ENCODE assay signal across 14 cellular contexts in genomic region chr3:38725726-38726410, GRCh38.
DNase-seq lines count a peak whose midpoint lies in the region; TF ChIP-seq lines count a peak whose summit lies in the region.
"Had no signal": no experiment of that assay in that cellular context is flagged by ENCODE, and none has a peak within 500 bp of the region (broad histone marks: within the 10 kb centered on the region; RNA-seq: fewer than 3 reads in every experiment).

No MANE protein-coding gene starts in this region.

- no peaks in the 10 kb centered on the region for H3K9me3 ChIP-seq in ascending aorta
- H3K9me3 ChIP-seq: upper lobe of left lung had no signal

- intact Hi-C loops in ascending aorta (cut with DNase I) = no loop called here

- DNase-seq in EL (peak; percentile 39), NCI-H524 treated with DMSO at 0.1 percent for 48 hours (lab: John Stamatoyannopoulos, UW) (peak; percentile 25), cardiac fibroblast (ENCODE audit: low read depth in 2 of 2) (peak; percentile 39 to 40), iris pigment epithelial cell (ENCODE audit: low read depth) (peak; percentile 40), DMS79 (lab: John Stamatoyannopoulos, UW) (no peak), ascending aorta (ENCODE audit: low spot score in 2 of 2) (no peak), DMS 273 (lab: John Stamatoyannopoulos, UW; ENCODE audit: unreplicated experiment) (no peak)
- DNase-seq in activated naive CD4-positive, alpha-beta T cell treated with anti-CD3 and anti-CD28 coated beads, Interleukin-2, amount 10 ng/mL, durations not matched to agents 7 days and 5 days = no peak
- DNase-seq: activated CD4-positive, alpha-beta T cell treated with anti-CD3 and anti-CD28 coated beads, Interleukin-2, amount 50 U/mL, for 1 hour; NCI-H526; upper lobe of left lung had no signal

- TF ChIP-seq CTCF in cardiac fibroblast (IDR thresholded peaks at IDR 0.05; ENCODE audit: low read depth, low read length) (no peak), ascending aorta (IDR thresholded peaks at IDR 0.05) (no peak)

- no peak overlapping the region for H3K4me3 ChIP-seq in cardiac fibroblast (replicated peaks in 1 of 2; ENCODE audit: low read depth in 2 of 2, low read length in 2 of 2)
- H3K4me3 ChIP-seq in ascending aorta = no peak overlapping the region
- H3K4me3 ChIP-seq: upper lobe of left lung had no signal

- H3K36me3 Mint-ChIP-seq in activated naive CD4-positive, alpha-beta T cell treated with anti-CD3 and anti-CD28 coated beads, Interleukin-2, amount 10 ng/mL, durations not matched to agents 7 days and 5 days = no peaks in the 10 kb centered on the region
- H3K36me3 Mint-ChIP-seq: stimulated activated effector memory CD8-positive, alpha-beta T cell treated with anti-CD3 and anti-CD28 coated beads, Interleukin-12 subunit alpha, Interleukin-12 subunit beta, amount 100 ng/mL, for 72 hours had no signal

- no peak overlapping the region for H3K27ac Mint-ChIP-seq in activated naive CD4-positive, alpha-beta T cell treated with anti-CD3 and anti-CD28 coated beads, Interleukin-2, amount 10 ng/mL, durations not matched to agents 7 days and 5 days
- H3K27ac Mint-ChIP-seq: activated T-helper 1 cell treated with anti-CD3 and anti-CD28 coated beads, Interleukin-12 subunit alpha, Interleukin-12 subunit beta, Interleukin-2, Interleukin-4 antibody, amounts not matched to agents 30 ng/mL and 10 ng/mL and 1 ng/mL, durations not matched to agents 14 hours and 24 hours and 36 hours; dendritic cell treated with granulocyte-macrophage colony-stimulating factor and Interleukin-4, amounts not matched to agents 40 ng/mL and 50 ng/mL, for 4 days; stimulated activated effector memory CD8-positive, alpha-beta T cell treated with anti-CD3 and anti-CD28 coated beads, Interleukin-12 subunit alpha, Interleukin-12 subunit beta, amount 100 ng/mL, for 72 hours had no signal

- no peaks in the 10 kb centered on the region for H3K27me3 ChIP-seq in ascending aorta
- H3K27me3 ChIP-seq: upper lobe of left lung had no signal

- no peak overlapping the region for H3K4me3 Mint-ChIP-seq in activated naive CD4-positive, alpha-beta T cell treated with anti-CD3 and anti-CD28 coated beads, Interleukin-2, amount 10 ng/mL, durations not matched to agents 7 days and 5 days
- H3K4me3 Mint-ChIP-seq: activated T-helper 1 cell treated with anti-CD3 and anti-CD28 coated beads, Interleukin-12 subunit alpha, Interleukin-12 subunit beta, Interleukin-2, Interleukin-4 antibody, amounts not matched to agents 30 ng/mL and 10 ng/mL and 1 ng/mL, durations not matched to agents 14 hours and 24 hours and 36 hours; dendritic cell treated with granulocyte-macrophage colony-stimulating factor and Interleukin-4, amounts not matched to agents 40 ng/mL and 50 ng/mL, for 4 days; stimulated activated effector memory CD8-positive, alpha-beta T cell treated with anti-CD3 and anti-CD28 coated beads, Interleukin-12 subunit alpha, Interleukin-12 subunit beta, amount 100 ng/mL, for 72 hours had no signal

- H3K27me3 Mint-ChIP-seq in activated naive CD4-positive, alpha-beta T cell treated with anti-CD3 and anti-CD28 coated beads, Interleukin-2, amount 10 ng/mL, durations not matched to agents 7 days and 5 days = peaks cover 9% of the 10 kb centered on the region
- H3K27me3 Mint-ChIP-seq: dendritic cell treated with granulocyte-macrophage colony-stimulating factor and Interleukin-4, amounts not matched to agents 40 ng/mL and 50 ng/mL, for 4 days had no signal

- CTCF ChIA-PET in activated naive CD4-positive, alpha-beta T cell treated with anti-CD3 and anti-CD28 coated beads, Interleukin-2, amount 10 ng/mL, durations not matched to agents 7 days and 5 days (lab: Charles Lee) = no interaction called here

- H3K27ac ChIP-seq in ascending aorta = no peak overlapping the region
- H3K27ac ChIP-seq: upper lobe of left lung had no signal

- H3K9me3 Mint-ChIP-seq in activated naive CD4-positive, alpha-beta T cell treated with anti-CD3 and anti-CD28 coated beads, Interleukin-2, amount 10 ng/mL, durations not matched to agents 7 days and 5 days = no peaks in the 10 kb centered on the region
- H3K9me3 Mint-ChIP-seq: activated T-helper 1 cell treated with anti-CD3 and anti-CD28 coated beads, Interleukin-12 subunit alpha, Interleukin-12 subunit beta, Interleukin-2, Interleukin-4 antibody, amounts not matched to agents 30 ng/mL and 10 ng/mL and 1 ng/mL, durations not matched to agents 14 hours and 24 hours and 36 hours; dendritic cell treated with granulocyte-macrophage colony-stimulating factor and Interleukin-4, amounts not matched to agents 40 ng/mL and 50 ng/mL, for 4 days; stimulated activated effector memory CD8-positive, alpha-beta T cell treated with anti-CD3 and anti-CD28 coated beads, Interleukin-12 subunit alpha, Interleukin-12 subunit beta, amount 100 ng/mL, for 72 hours had no signal

- no peaks in the 10 kb centered on the region for H3K36me3 ChIP-seq in ascending aorta
- H3K36me3 ChIP-seq: upper lobe of left lung had no signal

- H3K4me1 Mint-ChIP-seq in activated naive CD4-positive, alpha-beta T cell treated with anti-CD3 and anti-CD28 coated beads, Interleukin-2, amount 10 ng/mL, durations not matched to agents 7 days and 5 days = no peaks in the 10 kb centered on the region
- H3K4me1 Mint-ChIP-seq: stimulated activated effector memory CD8-positive, alpha-beta T cell treated with anti-CD3 and anti-CD28 coated beads, Interleukin-12 subunit alpha, Interleukin-12 subunit beta, amount 100 ng/mL, for 72 hours had no signal

- peaks cover 10 to 19% of the 10 kb centered on the region in 2 donors for H3K4me1 ChIP-seq in ascending aorta
- H3K4me1 ChIP-seq: upper lobe of left lung had no signal

Comparison
In these comparisons a context has a peak if more than half of its experiments do, and no peak if none do; other contexts are left out.
1. DNase-seq: peak in EL (single experiment), NCI-H524 treated with DMSO at 0.1 percent for 48 hours (single experiment), cardiac fibroblast (2 of 2) and iris pigment epithelial cell (single experiment); none in DMS79 (single experiment), activated naive CD4-positive, alpha-beta T cell treated with anti-CD3 and anti-CD28 coated beads, Interleukin-2, amount 10 ng/mL, durations not matched to agents 7 days and 5 days (single experiment), ascending aorta (0 of 2) and DMS 273 (single experiment).